21 cellular contexts compared by ENCODE assay signal in the genomic region with DNA sequence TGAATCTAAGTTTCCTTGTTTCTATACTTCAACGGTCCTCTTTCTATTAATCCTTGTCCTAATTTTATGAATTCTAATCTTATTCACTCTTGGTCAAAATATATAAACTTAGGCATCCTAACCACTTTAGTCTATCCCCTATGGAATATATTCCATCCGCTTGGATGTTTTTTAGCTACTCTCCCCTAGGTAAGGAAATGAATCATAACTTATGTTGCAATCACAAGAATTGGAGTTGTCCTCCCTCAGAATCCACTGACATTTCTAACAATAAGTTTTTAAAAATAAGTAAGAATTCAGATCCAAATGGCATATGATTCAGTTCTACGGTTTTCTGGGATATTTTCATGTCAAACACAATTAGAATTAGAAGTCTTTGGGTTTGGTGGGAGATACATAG.
A peak's percentile ranks its signal among the peaks of the same experiment; 100 is the strongest.
DNase-seq lines count a peak whose midpoint lies in the region; ATAC-seq, FAIRE-seq and TF ChIP-seq lines count a peak whose summit lies in the region.
"Had no signal": no experiment of that assay in that cellular context is flagged by ENCODE, and none has a peak within 500 bp of the region (broad histone marks: within the 10 kb centered on the region; RNA-seq: fewer than 3 reads in every experiment).

No MANE protein-coding gene starts in this region.

- no peak overlapping the region for H3K4me3 Mint-ChIP-seq in MCF 10A (ENCODE audit: unreplicated experiment)
- H3K4me3 Mint-ChIP-seq: CD4-positive, alpha-beta memory T cell had no signal

- no peaks in the 10 kb centered on the region for H3K79me2 ChIP-seq in mammary epithelial cell (ENCODE audit: insufficient read depth, low read length)

- no peak for ATAC-seq in body of pancreas
- ATAC-seq: HepG2 had no signal

- 42% methylated on average over 3 of the region's 3 CpGs for WGBS in mammary epithelial cell (ENCODE audit: low coverage, missing lambda C conversion rate)
- 68 to 73% methylated on average over 3 of the region's 3 CpGs for WGBS in body of pancreas, 2 donors

- no peaks in the 10 kb centered on the region for H3K27me3 ChIP-seq in mammary epithelial cell (ENCODE audit: insufficient read depth, low read length)
- H3K27me3 ChIP-seq in bronchial epithelial cell (ENCODE audit: control insufficient read depth, insufficient read depth, low read length) = no peaks in the 10 kb centered on the region
- H3K27me3 ChIP-seq in body of pancreas = no peaks in the 10 kb centered on the region

- H2AFZ ChIP-seq in mammary epithelial cell (ENCODE audit: low read depth, low read length) = no peak overlapping the region

- H3K9ac ChIP-seq in mammary epithelial cell (ENCODE audit: insufficient read depth, low read length) = no peak overlapping the region

- H3K4me1 Mint-ChIP-seq in MCF 10A (ENCODE audit: insufficient read depth, unreplicated experiment) = peaks cover 22% of the 10 kb centered on the region
- H3K4me1 Mint-ChIP-seq: CD4-positive, alpha-beta memory T cell had no signal

- H3K4me1 ChIP-seq in mammary epithelial cell (ENCODE audit: insufficient read depth, low read length) (peaks cover 5% of the 10 kb centered on the region), body of pancreas (no peaks in the 10 kb centered on the region)

- no TSS peak for BruUV-seq in MCF 10A (replicated peaks; lab: Mats Ljungman, UMichigan)
- BruUV-seq in mammary epithelial cell (replicated peaks; lab: Mats Ljungman, UMichigan) = no TSS peak

- H3K9me3 ChIP-seq in mammary epithelial cell (replicated peaks; ENCODE audit: insufficient read depth, low read length) (no peaks in the 10 kb centered on the region), body of pancreas (no peaks in the 10 kb centered on the region)
- H3K9me3 ChIP-seq: SJCRH30 had no signal

- intact Hi-C loops in MCF 10A (cut with micrococcal nuclease) = no loop called here
- intact Hi-C loops in mammary epithelial cell (cut with micrococcal nuclease) = no loop called here
- intact Hi-C loops in body of pancreas (cut with DNase I) = no loop called here

- H3K27ac ChIP-seq in mammary epithelial cell (ENCODE audit: insufficient read depth, low read depth, low read length) (no peak overlapping the region), body of pancreas (no peak overlapping the region)
- H3K27ac ChIP-seq: 22Rv1, SJCRH30 had no signal

- no peak for TF ChIP-seq POLR2A in body of pancreas (IDR thresholded peaks at IDR 0.05)

- H3K27me3 Mint-ChIP-seq in MCF 10A (ENCODE audit: insufficient read depth, unreplicated experiment) = no peaks in the 10 kb centered on the region
- H3K27me3 Mint-ChIP-seq: CD4-positive, alpha-beta memory T cell had no signal

- dilution Hi-C loops in mammary epithelial cell (cut with HindIII; ENCODE audit: low sequenced_read_pairs) = no loop called here

- no peak overlapping the region for H3K27ac Mint-ChIP-seq in MCF 10A (ENCODE audit: low read depth, unreplicated experiment)
- H3K27ac Mint-ChIP-seq: CD4-positive, alpha-beta memory T cell had no signal

- no peaks in the 10 kb centered on the region for H4K20me1 ChIP-seq in mammary epithelial cell (ENCODE audit: insufficient read depth, low read length)

- TF ChIP-seq CTCF in MCF 10A (IDR thresholded peaks at IDR 0.05; ENCODE audit: unreplicated experiment) (no peak), mammary epithelial cell (conservative IDR thresholded peaks at IDR 0.05 in 1 of 2, IDR thresholded peaks at IDR 0.05 in 1 of 2; ENCODE audit: extremely low read depth in 1 of 2, insufficient read depth in 1 of 2, low read depth in 1 of 2, low read length in 2 of 2) (no peak), bronchial epithelial cell (IDR thresholded peaks at IDR 0.05; ENCODE audit: insufficient read depth, low read length, severe bottlenecking) (no peak), body of pancreas (IDR thresholded peaks at IDR 0.05) (no peak)

- CTCF ChIA-PET in MCF 10A (lab: Yijun Ruan, JAX) = no interaction called here
- CTCF ChIA-PET in mammary epithelial cell (lab: Charles Lee; ENCODE audit: low non-redundant PET) = no interaction called here

- H3K36me3 ChIP-seq in mammary epithelial cell (ENCODE audit: insufficient read depth, low read length) (no peaks in the 10 kb centered on the region), bronchial epithelial cell (ENCODE audit: control insufficient read depth, insufficient read depth, low read length) (no peaks in the 10 kb centered on the region), body of pancreas (replicated peaks in 1 of 2; ENCODE audit: insufficient read depth in 1 of 2, low read depth in 2 of 2) (no peaks in the 10 kb centered on the region)
- H3K36me3 ChIP-seq: SJCRH30 had no signal

- no peak overlapping the region for H3K4me2 ChIP-seq in mammary epithelial cell (ENCODE audit: insufficient read depth, low read depth, low read length)

- in situ Hi-C loops in mammary epithelial cell (cut with MboI; ENCODE audit: low sequenced_read_pairs in 2 of 2) = no loop called here

- H3K9me3 Mint-ChIP-seq in MCF 10A (ENCODE audit: unreplicated experiment) = no peaks in the 10 kb centered on the region

- FAIRE-seq in bronchial epithelial cell (lab: Jason Lieb, UNC) = no peak
- FAIRE-seq: GM12891, GM19239, H1, HepG2 had no signal

- no peaks in the 10 kb centered on the region for H3K36me3 Mint-ChIP-seq in MCF 10A (ENCODE audit: insufficient read depth, unreplicated experiment)
- H3K36me3 Mint-ChIP-seq: CD4-positive, alpha-beta memory T cell had no signal

- no peak overlapping the region for H3K4me3 ChIP-seq in mammary epithelial cell (replicated peaks in 1 of 3; ENCODE audit: insufficient read depth in 1 of 3, low read depth in 2 of 3, low read length in 3 of 3)
- no peak overlapping the region for H3K4me3 ChIP-seq in bronchial epithelial cell (ENCODE audit: low read depth, low read length)
- H3K4me3 ChIP-seq in body of pancreas = no peak overlapping the region
- H3K4me3 ChIP-seq: SJCRH30 had no signal

- DNase-seq in MCF 10A (ENCODE audit: unreplicated experiment) = peak; percentile 59
- no peak for DNase-seq in mammary epithelial cell
- peak; percentile 42 for DNase-seq in bronchial epithelial cell (ENCODE audit: low read depth)
- DNase-seq in fibroblast of the conjunctiva (ENCODE audit: low read depth) = peak; percentile 9
- peak; percentile 50 for DNase-seq in superior temporal gyrus (ENCODE audit: extremely low spot score)
- DNase-seq in hypothalamus (lab: John Stamatoyannopoulos, UW) = no peak
- DNase-seq in body of pancreas = no peak
- DNase-seq in Kasumi-1 (lab: John Stamatoyannopoulos, UW) = no peak
- DNase-seq: CD4-positive, alpha-beta memory T cell; DMS153; KG1; NCI-H1417; NCI-H187 treated with DMSO at 0.1 percent for 48 hours; NCI-H2227 treated with DMSO at 0.1 percent for 48 hours; NCI-H524 treated with DMSO at 0.1 percent for 48 hours; SJCRH30 had no signal

- POLR2A ChIA-PET in MCF 10A (lab: Yijun Ruan, JAX) = no interaction called here

Comparison
In these comparisons a context has a peak if more than half of its experiments do, and no peak if none do; other contexts are left out.
1. DNase-seq: peak in MCF 10A (single experiment), bronchial epithelial cell (single experiment), fibroblast of the conjunctiva (single experiment) and superior temporal gyrus (single experiment); none in mammary epithelial cell (single experiment), hypothalamus (0 of 51), body of pancreas (0 of 4) and Kasumi-1 (0 of 2).